30 cellular contexts compared by ENCODE assay signal in genomic region chr1:91755888-91756287, GRCh38.
DNase-seq lines count a peak whose midpoint lies in the region; ATAC-seq and TF ChIP-seq lines count a peak whose summit lies in the region.
"Had no signal": no experiment of that assay in that cellular context is flagged by ENCODE, and none has a peak within 500 bp of the region (broad histone marks: within the 10 kb centered on the region; RNA-seq: fewer than 3 reads in every experiment).

No MANE protein-coding gene starts in this region.

- intact Hi-C loops in heart right ventricle (cut with DNase I) (loop anchor here in 1 of 10 donors (10.0 kb wide), 1 partner anchor 129 kb away; the partner anchor contains the start of gene TGFBR3), cardiac septum (cut with DNase I) (no loop called here), prostate gland (cut with DNase I) (no loop called here)

- H3K4me3 ChIP-seq in heart right ventricle (no peak overlapping the region), gastroesophageal sphincter (no peak overlapping the region), prostate gland (no peak overlapping the region), tibial nerve (no peak overlapping the region)
- H3K4me3 ChIP-seq: HAP-1, hepatocyte, MG63, thyroid gland had no signal

- no peaks in the 10 kb centered on the region for H3K27me3 ChIP-seq in heart right ventricle
- H3K27me3 ChIP-seq in gastroesophageal sphincter: no peaks in the 10 kb centered on the region
- no peaks in the 10 kb centered on the region for H3K27me3 ChIP-seq in prostate gland (replicated peaks; ENCODE audit: insufficient read depth)
- H3K27me3 ChIP-seq in tibial nerve: no peaks in the 10 kb centered on the region
- H3K27me3 ChIP-seq: BE2C, foreskin keratinocyte, hepatocyte, MG63, thyroid gland had no signal

- TF ChIP-seq POLR2A in gastroesophageal sphincter (IDR thresholded peaks at IDR 0.05) (no peak), prostate gland (IDR thresholded peaks at IDR 0.05) (no peak), tibial nerve (IDR thresholded peaks at IDR 0.05) (no peak)

- ATAC-seq in heart right ventricle (no peak), gastroesophageal sphincter (no peak)
- ATAC-seq: foreskin keratinocyte; left colon; naive thymus-derived CD4-positive, alpha-beta T cell had no signal

- peak overlapping the region; percentile 6 to 71 (median 38) for H3K27ac ChIP-seq in heart right ventricle
- H3K27ac ChIP-seq in gastroesophageal sphincter: peak overlapping the region; percentile 80 to 94 (median 81)
- H3K27ac ChIP-seq in prostate gland: peak overlapping the region; percentile 11 to 47
- peak overlapping the region in 3 of 4 donors; percentile 17 to 84 (median 71) for H3K27ac ChIP-seq in tibial nerve
- H3K27ac ChIP-seq: epithelial cell of prostate, foreskin keratinocyte, thyroid gland had no signal

- DNase-seq in heart right ventricle (no peak), cardiac septum (ENCODE audit: low spot score) (no peak), prostate gland (ENCODE audit: low spot score) (no peak), tibial nerve (ENCODE audit: low spot score in 2 of 2) (no peak), OCI-M2 (lab: John Stamatoyannopoulos, UW; ENCODE audit: unreplicated experiment) (no peak), KBM-7 (no peak), AG20443 (ENCODE audit: low spot score) (no peak)
- DNase-seq: activated CD4-positive, alpha-beta T cell treated with anti-CD3 and anti-CD28 coated beads, Interleukin-2, amount 50 U/mL, for 1 hour; activated naive CD4-positive, alpha-beta T cell treated with anti-CD3 and anti-CD28 coated beads, Interleukin-2, amount 10 ng/mL, durations not matched to agents 7 days and 5 days; amygdala; BE2C; CD8-positive, alpha-beta memory T cell; effector CD8-positive, alpha-beta T cell; foreskin keratinocyte; left colon; MG63; naive thymus-derived CD4-positive, alpha-beta T cell; NCI-H1417; NCI-H2081; NCI-H2227 treated with DMSO at 0.1 percent for 48 hours; NCI-H526 treated with DMSO at 0.1 percent for 48 hours; stimulated activated CD4-positive, alpha-beta T cell treated with anti-CD3 and anti-CD28 coated beads, Interleukin-15, amount 100 ng/mL, for 24 hours; stimulated activated naive CD4-positive, alpha-beta T cell; SW 1271; T-helper 9 cell; thyroid gland had no signal

- in situ Hi-C loops in KBM-7 (cut with MboI; ENCODE audit: low pct_unique_long_range_greater_than_20kb, low sequenced_read_pairs): no loop called here

- H3K4me1 ChIP-seq in heart right ventricle (peaks cover 0 to 59% (median 47%) of the 10 kb centered on the region in 9 donors), gastroesophageal sphincter (peaks cover 53 to 98% (median 64%) of the 10 kb centered on the region in 3 donors), prostate gland (replicated peaks) (peaks cover 9% of the 10 kb centered on the region), tibial nerve (peaks cover 0 to 93% (median 44%) of the 10 kb centered on the region in 4 donors)
- H3K4me1 ChIP-seq: BE2C, foreskin keratinocyte, HAP-1 had no signal

- 61 to 81% methylated on average over 3 of the region's 3 CpGs for WGBS in heart right ventricle, 2 donors
- WGBS in gastroesophageal sphincter (ENCODE audit: low coverage in 1 of 2), 2 donors: 64 to 86% methylated on average over 2 to 3 of the region's 3 CpGs
- 62% methylated on average over 3 of the region's 3 CpGs for WGBS in prostate gland
- WGBS in tibial nerve, 2 donors: 59 to 70% methylated on average over 3 of the region's 3 CpGs

- H3K36me3 ChIP-seq in heart right ventricle (peaks cover 0 to 10% (median 0%) of the 10 kb centered on the region in 9 donors), gastroesophageal sphincter (peaks cover 0 to 4% of the 10 kb centered on the region in 2 donors), prostate gland (no peaks in the 10 kb centered on the region), tibial nerve (no peaks in the 10 kb centered on the region)
- H3K36me3 ChIP-seq: BE2C, HAP-1, MG63, thyroid gland had no signal

- TF ChIP-seq CTCF in heart right ventricle (IDR thresholded peaks at IDR 0.05) (no peak), gastroesophageal sphincter (IDR thresholded peaks at IDR 0.05) (no peak), prostate gland (IDR thresholded peaks at IDR 0.05) (no peak), tibial nerve (IDR thresholded peaks at IDR 0.05) (no peak)

- no peak for TF ChIP-seq EP300 in gastroesophageal sphincter (IDR thresholded peaks at IDR 0.05)
- TF ChIP-seq EP300 in tibial nerve (IDR thresholded peaks at IDR 0.05): no peak

- H3K9me3 ChIP-seq in heart right ventricle (no peaks in the 10 kb centered on the region), gastroesophageal sphincter (no peaks in the 10 kb centered on the region), prostate gland (no peaks in the 10 kb centered on the region), tibial nerve (no peaks in the 10 kb centered on the region)
- H3K9me3 ChIP-seq: BE2C, HAP-1, MG63, thyroid gland had no signal

Comparison
In these comparisons a context has a peak if more than half of its experiments do, and no peak if none do; other contexts are left out.
1. H3K27ac ChIP-seq: peak in every context shown above with its lines; median percentile 81 in gastroesophageal sphincter; 71 in tibial nerve; 38 in heart right ventricle; 29 in prostate gland.